Comparison of ENCODE assay signal across 23 cellular contexts in genomic region chr7:72706521-72706920, GRCh38.
"Had no signal": no experiment of that assay in that cellular context is flagged by ENCODE, and none has a peak within 500 bp of the region (broad histone marks: within the 10 kb centered on the region; RNA-seq: fewer than 3 reads in every experiment).

No MANE protein-coding gene starts in this region.

- H3K27me3 ChIP-seq: ascending aorta, brain microvascular endothelial cell, ovary, spleen, tibial nerve had no signal

- H3K4me3 ChIP-seq: ascending aorta, left ventricle myocardium inferior, lung, ovary, spleen, tibial nerve had no signal

- H3K36me3 ChIP-seq: brain microvascular endothelial cell, left ventricle myocardium inferior, ovary had no signal

- H3K27me3 Mint-ChIP-seq: activated naive CD8-positive, alpha-beta T cell; effector memory CD8-positive, alpha-beta T cell; progenitor cell of endocrine pancreas had no signal

- H3K27ac Mint-ChIP-seq: activated naive CD8-positive, alpha-beta T cell; effector memory CD8-positive, alpha-beta T cell; nephron; progenitor cell of endocrine pancreas; T-helper 2 cell treated with Interferon-gamma antibody and Interleukin-4, amounts not matched to agents 5 μg/mL and 100 μg/mL, for 36 hours had no signal

- ATAC-seq: effector memory CD8-positive, alpha-beta T cell had no signal

- H3K4me3 Mint-ChIP-seq: activated naive CD8-positive, alpha-beta T cell; effector memory CD8-positive, alpha-beta T cell; nephron; T-helper 2 cell treated with Interferon-gamma antibody and Interleukin-4, amounts not matched to agents 5 μg/mL and 100 μg/mL, for 36 hours had no signal

- H3K27ac ChIP-seq: ascending aorta, brain microvascular endothelial cell, left ventricle myocardium inferior, ovary, spleen, tibial nerve had no signal

- H3K4me1 ChIP-seq: ascending aorta, spleen, tibial nerve had no signal

- DNase-seq: activated CD4-positive, alpha-beta T cell treated with anti-CD3 and anti-CD28 coated beads for 4 hours; activated CD4-positive, alpha-beta T cell treated with anti-CD3 and anti-CD28 coated beads, Interleukin-2, amount 50 U/mL, for 48 hours; activated CD8-positive, alpha-beta memory T cell treated with anti-CD3 and anti-CD28 coated beads for 24 hours; activated effector memory CD4-positive, alpha-beta T cell treated with Interleukin-2 at 50 U/mL for 16 hours; activated naive CD4-positive, alpha-beta T cell treated with Interleukin-2 at 50 U/mL for 16 hours; brain microvascular endothelial cell; cortex of kidney; effector memory CD8-positive, alpha-beta T cell; head of caudate nucleus; left ventricle myocardium inferior; mesendoderm; ovary; retina; spleen; stimulated activated naive CD4-positive, alpha-beta T cell; T-helper 1 cell had no signal

- H3K9me3 ChIP-seq: ascending aorta, left ventricle myocardium inferior, ovary, tibial nerve had no signal
